In the genomic region with DNA sequence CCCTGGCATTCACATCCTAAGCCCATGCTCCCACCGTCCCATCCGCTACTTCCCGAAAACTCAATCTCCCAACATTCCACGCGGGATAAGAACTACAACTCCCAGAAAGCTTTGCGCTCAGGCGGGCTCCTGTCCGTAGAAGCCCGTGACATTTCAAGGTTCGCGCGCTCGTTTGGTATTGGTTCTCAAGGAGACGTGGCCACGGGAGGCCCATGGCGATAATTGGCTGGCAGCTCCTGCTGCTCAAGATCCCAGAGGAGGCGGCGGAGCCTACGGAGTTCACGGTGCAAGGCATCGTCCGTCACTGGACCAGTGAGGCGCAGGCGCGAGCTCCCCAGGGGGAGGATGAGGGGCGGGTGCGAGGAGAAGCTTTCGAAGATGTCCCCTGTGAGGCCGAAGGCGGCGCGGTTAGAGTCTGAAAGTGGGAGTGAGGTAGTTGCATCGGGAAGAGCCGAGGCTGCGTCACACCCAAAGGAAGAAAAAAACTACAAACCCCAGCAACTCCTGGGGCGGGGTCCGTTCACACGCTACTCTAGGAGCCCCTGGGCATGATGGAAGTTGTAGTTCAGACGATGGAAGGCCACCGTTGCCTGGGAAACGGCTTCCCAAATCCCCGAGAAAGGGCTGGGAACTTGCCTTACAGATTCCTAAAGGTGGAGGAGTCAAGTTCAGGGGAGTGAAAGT, we compare ENCODE assay signal across 9 cellular contexts. TPM values are rescaled to one million over a fixed set of nuclear protein-coding genes. Genes with fewer than 3 reads are reported as not detected.
DNase-seq lines count a peak whose midpoint lies in the region; ATAC-seq lines count a peak whose summit lies in the region.
"Had no signal": no experiment of that assay in that cellular context is flagged by ENCODE, and none has a peak within 500 bp of the region (broad histone marks: within the 10 kb centered on the region; RNA-seq: fewer than 3 reads in every experiment).

No MANE protein-coding gene starts in this region.

- peak overlapping the region; percentile 13 to 85 for H3K4ac ChIP-seq in mesenchymal stem cell (ENCODE audit: low read depth in 1 of 2, low read length in 2 of 2)

- peak overlapping the region; percentile 49 for H3K4me2 ChIP-seq in mesenchymal stem cell (ENCODE audit: low read length, poor library complexity, severe bottlenecking)

- peak overlapping the region; percentile 75 for H3K27ac ChIP-seq in mesenchymal stem cell (ENCODE audit: low read length, poor library complexity, severe bottlenecking)

- H3K4me3 Mint-ChIP-seq in activated CD4-positive, alpha-beta memory T cell treated with anti-CD3 and anti-CD28 coated beads, Interleukin-2, amount 10 ng/mL, durations not matched to agents 7 days and 5 days: peak overlapping the region; percentile 87

- no peaks in the 10 kb centered on the region for H3K36me3 ChIP-seq in mesenchymal stem cell (ENCODE audit: control insufficient read depth in 1 of 2, insufficient read depth in 2 of 2, low read depth in 1 of 2, low read length in 2 of 2)

- no peaks in the 10 kb centered on the region for H3K27me3 Mint-ChIP-seq in activated CD4-positive, alpha-beta memory T cell treated with anti-CD3 and anti-CD28 coated beads, Interleukin-2, amount 10 ng/mL, durations not matched to agents 7 days and 5 days

- H3K9me3 ChIP-seq in mesenchymal stem cell (ENCODE audit: control insufficient read depth, low read length): no peaks in the 10 kb centered on the region

- no peak overlapping the region for H2AK5ac ChIP-seq in mesenchymal stem cell (ENCODE audit: low read length, severe bottlenecking)

- peak; percentile 79 for ATAC-seq in GM19397 (IDR thresholded peaks at IDR 0.05; ENCODE audit: unreplicated experiment)
- ATAC-seq in HG03575 (IDR thresholded peaks at IDR 0.05; ENCODE audit: extremely low read depth, insufficient number of reproducible peaks, low FRiP score, unreplicated experiment): peak; percentile 55

- POLR2A ChIA-PET in activated CD4-positive, alpha-beta memory T cell treated with anti-CD3 and anti-CD28 coated beads, Interleukin-2, amount 10 ng/mL, durations not matched to agents 7 days and 5 days (lab: Charles Lee): interaction anchor here (0.7 to 1.4 kb wide), 3 partner anchors 13 to 244 kb away, joined by 3 to 9 read pairs (median 3); no protein-coding TSS in a partner anchor

- peak overlapping the region; percentile 47 to 76 for H3K18ac ChIP-seq in mesenchymal stem cell (ENCODE audit: low read depth in 1 of 2, low read length in 2 of 2)

- CTCF ChIA-PET in activated CD4-positive, alpha-beta memory T cell treated with anti-CD3 and anti-CD28 coated beads, Interleukin-2, amount 10 ng/mL, durations not matched to agents 7 days and 5 days (lab: Charles Lee): interaction anchor here (0.6 to 1.2 kb wide), 4 partner anchors 45 to 1235 kb away, joined by 3 to 5 read pairs (median 4); a partner anchor contains a TSS

- H3K36me3 Mint-ChIP-seq in activated CD4-positive, alpha-beta memory T cell treated with anti-CD3 and anti-CD28 coated beads, Interleukin-2, amount 10 ng/mL, durations not matched to agents 7 days and 5 days (ENCODE audit: low read depth): peaks cover 11% of the 10 kb centered on the region

- H3K9ac ChIP-seq in mesenchymal stem cell (ENCODE audit: low read length): peak overlapping the region; percentile 88

- no peak overlapping the region for H2BK5ac ChIP-seq in mesenchymal stem cell (ENCODE audit: low read depth, low read length, poor library complexity, severe bottlenecking)

- no peak overlapping the region for H3K14ac ChIP-seq in mesenchymal stem cell (ENCODE audit: low read length in 2 of 2)

- H2BK15ac ChIP-seq in mesenchymal stem cell (ENCODE audit: low read depth, poor library complexity, severe bottlenecking): peak overlapping the region; percentile 60

- no peaks in the 10 kb centered on the region for H3K79me1 ChIP-seq in mesenchymal stem cell (replicated peaks; ENCODE audit: low read length, poor library complexity, severe bottlenecking)

- H3K27ac Mint-ChIP-seq in activated CD4-positive, alpha-beta memory T cell treated with anti-CD3 and anti-CD28 coated beads, Interleukin-2, amount 10 ng/mL, durations not matched to agents 7 days and 5 days: peak overlapping the region; percentile 95

- H3K4me1 ChIP-seq in mesenchymal stem cell (ENCODE audit: control insufficient read depth, insufficient read depth, low read depth, low read length): peaks cover 13% of the 10 kb centered on the region

- H3K4me3 ChIP-seq in mesenchymal stem cell (ENCODE audit: insufficient read depth in 1 of 2, low read depth in 1 of 2, low read length in 2 of 2): peak overlapping the region; percentile 68 to 84

- peak overlapping the region; percentile 66 for H2AFZ ChIP-seq in mesenchymal stem cell (ENCODE audit: low read depth, low read length)

- peak overlapping the region; percentile 77 for H2BK120ac ChIP-seq in mesenchymal stem cell (ENCODE audit: low read depth, low read length)

- H3K4me1 Mint-ChIP-seq in activated CD4-positive, alpha-beta memory T cell treated with anti-CD3 and anti-CD28 coated beads, Interleukin-2, amount 10 ng/mL, durations not matched to agents 7 days and 5 days: peaks cover 30% of the 10 kb centered on the region

- peaks cover 9% of the 10 kb centered on the region for H3K9me3 Mint-ChIP-seq in activated CD4-positive, alpha-beta memory T cell treated with anti-CD3 and anti-CD28 coated beads, Interleukin-2, amount 10 ng/mL, durations not matched to agents 7 days and 5 days

- H2BK12ac ChIP-seq in mesenchymal stem cell (ENCODE audit: low read length in 2 of 2): peak overlapping the region in 1 of 2 experiments; percentile 21

- WGBS in mesenchymal stem cell: 1% methylated on average over 32 of the region's 42 CpGs

- H3K27me3 ChIP-seq in mesenchymal stem cell (ENCODE audit: control insufficient read depth in 1 of 2, insufficient read depth in 1 of 2, low read length in 2 of 2): no peaks in the 10 kb centered on the region

- peak overlapping the region; percentile 95 for H4K8ac ChIP-seq in mesenchymal stem cell (ENCODE audit: low read length)

- DNase-seq in CD1c-positive myeloid dendritic cell (ENCODE audit: extremely low spot score) (peak; percentile 98), NCI-H82 (lab: John Stamatoyannopoulos, UW) (peak; percentile 100), mesenchymal stem cell (peak; percentile 100)
- peak; percentile 96 for DNase-seq in activated CD4-positive, alpha-beta memory T cell treated with anti-CD3 and anti-CD28 coated beads, Interleukin-2, amount 10 ng/mL, durations not matched to agents 7 days and 5 days
- peak; percentile 78 for DNase-seq in effector CD8-positive, alpha-beta T cell (lab: John Stamatoyannopoulos, UW)
- DNase-seq in stimulated activated CD8-positive, alpha-beta memory T cell treated with anti-CD3 and anti-CD28 coated beads, Interleukin-12 subunit alpha, Interleukin-12 subunit beta, amount 100 ng/mL, for 24 hours (ENCODE audit: extremely low read depth): peak; percentile 85

- H3K23ac ChIP-seq in mesenchymal stem cell (ENCODE audit: low read length in 2 of 2): no peak overlapping the region

- peak overlapping the region; percentile 89 for H4K91ac ChIP-seq in mesenchymal stem cell (ENCODE audit: low read length)

RNA-seq across cellular contexts. Expression of a gene that starts 1.2 kb away (rescaled TPM):
- total RNA-seq in activated CD4-positive, alpha-beta memory T cell treated with anti-CD3 and anti-CD28 coated beads, Interleukin-2, amount 10 ng/mL, durations not matched to agents 7 days and 5 days: 1 to 10 TPM in 1 of 2 experiments, under 1 TPM in 1; 0.88 to 1.2 TPM
- 1.3 TPM for polyA plus RNA-seq in mesenchymal stem cell (2013, experiment 1 of 2)
- polyA plus RNA-seq in mesenchymal stem cell (2013, experiment 2 of 2): 0.99 TPM

RNA-seq across cellular contexts. Expression of a gene that starts 19.7 kb away (rescaled TPM):
- under 1 TPM; 0.05 to 0.15 TPM for total RNA-seq in activated CD4-positive, alpha-beta memory T cell treated with anti-CD3 and anti-CD28 coated beads, Interleukin-2, amount 10 ng/mL, durations not matched to agents 7 days and 5 days
- 0.98 TPM for polyA plus RNA-seq in mesenchymal stem cell (2013, experiment 1 of 2)
- polyA plus RNA-seq in mesenchymal stem cell (2013, experiment 2 of 2): 1.00 TPM

RNA-seq across cellular contexts. Expression of a gene that starts 25.0 kb away (rescaled TPM):
- total RNA-seq in activated CD4-positive, alpha-beta memory T cell treated with anti-CD3 and anti-CD28 coated beads, Interleukin-2, amount 10 ng/mL, durations not matched to agents 7 days and 5 days: not detected
- polyA plus RNA-seq in mesenchymal stem cell (2013, experiment 1 of 2): not detected
- polyA plus RNA-seq in mesenchymal stem cell (2013, experiment 2 of 2): not detected
- total RNA-seq: subcutaneous adipose tissue had no signal

RNA-seq across cellular contexts. Expression of a gene that starts 26.0 kb away (rescaled TPM):
- total RNA-seq in activated CD4-positive, alpha-beta memory T cell treated with anti-CD3 and anti-CD28 coated beads, Interleukin-2, amount 10 ng/mL, durations not matched to agents 7 days and 5 days: not detected
- polyA plus RNA-seq in mesenchymal stem cell (2013, experiment 1 of 2): not detected
- not detected for polyA plus RNA-seq in mesenchymal stem cell (2013, experiment 2 of 2)

RNA-seq across cellular contexts. Expression of a gene that starts 31.7 kb away (rescaled TPM):
- under 1 TPM; 0.28 to 0.45 TPM for total RNA-seq in activated CD4-positive, alpha-beta memory T cell treated with anti-CD3 and anti-CD28 coated beads, Interleukin-2, amount 10 ng/mL, durations not matched to agents 7 days and 5 days
- polyA plus RNA-seq in mesenchymal stem cell (2013, experiment 1 of 2): 0.12 TPM
- 0.10 TPM for polyA plus RNA-seq in mesenchymal stem cell (2013, experiment 2 of 2)

Comparison
In these comparisons a context has a peak if more than half of its experiments do, and no peak if none do; other contexts are left out.
1. Peak in every context shown above with its lines: DNase-seq, ATAC-seq, H3K4me3 ChIP-seq and H3K27ac ChIP-seq.